In the genomic region with DNA sequence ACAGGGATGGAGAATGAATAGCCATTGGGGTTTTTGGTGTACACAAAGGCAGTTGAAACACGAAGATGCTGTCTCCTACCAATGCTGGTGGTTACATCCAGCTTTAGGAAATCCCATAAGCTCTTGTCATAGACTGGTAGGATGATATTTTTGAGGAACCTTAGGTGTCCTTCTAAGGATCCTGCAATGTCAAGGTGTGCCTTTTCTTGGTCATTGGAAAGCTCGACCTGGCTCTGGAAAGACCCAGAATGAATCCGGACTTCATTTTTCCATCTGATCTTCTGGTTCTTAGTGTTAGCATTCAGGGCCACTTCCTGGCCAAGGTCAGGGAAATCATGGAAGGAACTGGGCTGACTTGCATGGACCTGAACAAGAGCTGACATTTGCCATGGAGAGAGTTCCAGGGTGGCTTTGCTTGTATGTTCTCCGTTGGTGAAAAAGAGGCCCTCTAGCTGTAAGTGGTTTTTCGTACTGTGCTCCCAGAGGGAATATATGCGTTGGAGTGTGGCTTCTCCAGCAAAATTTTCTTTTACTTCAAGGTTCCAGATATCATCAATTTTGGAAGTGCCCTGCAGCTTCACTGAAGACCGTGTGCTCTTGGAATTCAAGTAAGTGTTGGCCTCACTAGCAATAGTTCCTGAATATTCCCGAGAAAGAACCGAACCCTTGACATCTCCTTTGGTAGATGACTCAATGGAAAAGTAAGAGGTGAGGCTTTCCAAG, we compare ENCODE assay signal across 27 cellular contexts. TPM values are rescaled to one million over a fixed set of nuclear protein-coding genes. Genes with fewer than 3 reads are reported as not detected.
"Had no signal": no experiment of that assay in that cellular context is flagged by ENCODE, and none has a peak within 500 bp of the region (broad histone marks: within the 10 kb centered on the region; RNA-seq: fewer than 3 reads in every experiment).

No MANE protein-coding gene starts in this region.

- H3K4me1 ChIP-seq: colonic mucosa, esophagus squamous epithelium, heart right ventricle, left ventricle myocardium inferior, lower lobe of right lung had no signal

- H3K27me3 ChIP-seq: colonic mucosa, esophagus squamous epithelium, gastrocnemius medialis, heart right ventricle had no signal

- H3K36me3 ChIP-seq: colonic mucosa, esophagus squamous epithelium, gastrocnemius medialis, lower lobe of right lung had no signal

- DNase-seq: colonic mucosa; cortex of kidney; effector CD8-positive, alpha-beta T cell; effector memory CD8-positive, alpha-beta T cell; endodermal cell; erythroblast; esophagus squamous epithelium; foreskin fibroblast; foreskin melanocyte; gastrocnemius medialis; glutamatergic neuron; head of caudate nucleus; heart right ventricle; hippocampal formation; kidney; kidney glomerular epithelial cell; left cardiac atrium; left ventricle myocardium inferior; lower lobe of right lung; mesenchymal stem cell; mucosa of descending colon; naive B cell had no signal

- H3K9me3 ChIP-seq: colonic mucosa, esophagus squamous epithelium, gastrocnemius medialis, heart right ventricle, left ventricle myocardium inferior, lower lobe of right lung, mucosa of descending colon had no signal

- H3K4me3 ChIP-seq: colonic mucosa, esophagus squamous epithelium, gastrocnemius medialis, heart right ventricle, left ventricle myocardium inferior, lower lobe of right lung, mucosa of descending colon had no signal

- H3K27ac ChIP-seq: colonic mucosa, epithelial cell of prostate, esophagus squamous epithelium, gastrocnemius medialis, heart right ventricle, left ventricle myocardium inferior, lower lobe of right lung had no signal

- FAIRE-seq: endometrium, islet of Langerhans, kidney had no signal

- ATAC-seq: effector memory CD8-positive, alpha-beta T cell; esophagus mucosa; gastrocnemius medialis; heart right ventricle; left cardiac atrium; lower lobe of right lung; mucosa of descending colon had no signal

RNA-seq across cellular contexts. Expression of gene APOB, which starts 38.0 kb away (rescaled TPM):
- total RNA-seq: myocyte had no signal
